Comparison of ENCODE assay signal across 8 cellular contexts in genomic region chr5:83474170-83474796, GRCh38. TPM values are rescaled to one million over a fixed set of nuclear protein-coding genes. Genes with fewer than 3 reads are reported as not detected.
DNase-seq lines count a peak whose midpoint lies in the region; ATAC-seq and TF ChIP-seq lines count a peak whose summit lies in the region.

No MANE protein-coding gene starts in this region.

- H3K9ac ChIP-seq in BLaER1 = no peak overlapping the region

- peak overlapping the region; percentile 22; the same call in 1 of the 2 replicates for H3K4me3 ChIP-seq in BLaER1

- in situ Hi-C loops in GM18951 (cut with MboI; ENCODE audit: low sequenced_read_pairs, unreplicated experiment) = no loop called here

- peak; percentile 13 for TF ChIP-seq POLR2A in GM18951 (IDR thresholded peaks at IDR 0.05; ENCODE audit: extremely low read depth, insufficient read depth, insufficient read length)

- H3K9me3 ChIP-seq in BLaER1 = peaks cover 39% of the 10 kb centered on the region

- no peak overlapping the region for H3K4me2 ChIP-seq in BLaER1

- H4K20me1 ChIP-seq in BLaER1 = no peaks in the 10 kb centered on the region

- H3K4me1 Mint-ChIP-seq in activated T-helper 1 cell treated with anti-CD3 and anti-CD28 coated beads, Interleukin-12 subunit alpha, Interleukin-12 subunit beta, Interleukin-2, Interleukin-4 antibody, amounts not matched to agents 30 ng/mL and 10 ng/mL and 1 ng/mL, durations not matched to agents 14 hours and 24 hours and 36 hours (ENCODE audit: low read depth) = peaks cover 33% of the 10 kb centered on the region
- H3K4me1 Mint-ChIP-seq in naive thymus-derived CD8-positive, alpha-beta T cell = peaks cover 15 to 40% (median 33%) of the 10 kb centered on the region in 4 donors

- intact Hi-C loops in activated T-helper 1 cell treated with anti-CD3 and anti-CD28 coated beads, Interleukin-12 subunit alpha, Interleukin-12 subunit beta, Interleukin-2, Interleukin-4 antibody, amounts not matched to agents 30 ng/mL and 10 ng/mL and 1 ng/mL, durations not matched to agents 14 hours and 24 hours and 36 hours (cut with micrococcal nuclease) = loop anchor here (1.0 to 10.0 kb wide), 3 partner anchors 799 to 1197 kb away; partner anchors contain the start of gene RPS23

- H3K9me3 Mint-ChIP-seq in activated T-helper 1 cell treated with anti-CD3 and anti-CD28 coated beads, Interleukin-12 subunit alpha, Interleukin-12 subunit beta, Interleukin-2, Interleukin-4 antibody, amounts not matched to agents 30 ng/mL and 10 ng/mL and 1 ng/mL, durations not matched to agents 14 hours and 24 hours and 36 hours = no peaks in the 10 kb centered on the region
- H3K9me3 Mint-ChIP-seq in naive thymus-derived CD8-positive, alpha-beta T cell = peaks cover 0 to 3% (median 0%) of the 10 kb centered on the region in 9 donors

- peak; percentile 91 for DNase-seq in NCI-H69 (lab: John Stamatoyannopoulos, UW)
- peak; percentile 21 for DNase-seq in activated T-helper 1 cell treated with anti-CD3 and anti-CD28 coated beads, Interleukin-12 subunit alpha, Interleukin-12 subunit beta, Interleukin-2, Interleukin-4 antibody, amounts not matched to agents 30 ng/mL and 10 ng/mL and 1 ng/mL, durations not matched to agents 14 hours and 24 hours and 36 hours (ENCODE audit: low spot score)
- peak; percentile 76 to 87 for DNase-seq in foreskin keratinocyte
- DNase-seq in naive thymus-derived CD8-positive, alpha-beta T cell = peak in 2 of 10 donors; percentile 17 to 18
- DNase-seq in T-helper 9 cell = no peak

- TF ChIP-seq CTCF in foreskin keratinocyte (conservative IDR thresholded peaks at IDR 0.05) = no peak

- H3K27ac Mint-ChIP-seq in activated T-helper 1 cell treated with anti-CD3 and anti-CD28 coated beads, Interleukin-12 subunit alpha, Interleukin-12 subunit beta, Interleukin-2, Interleukin-4 antibody, amounts not matched to agents 30 ng/mL and 10 ng/mL and 1 ng/mL, durations not matched to agents 14 hours and 24 hours and 36 hours = peak overlapping the region; percentile 14
- peak overlapping the region in 1 of 10 donors; percentile 38 for H3K27ac Mint-ChIP-seq in naive thymus-derived CD8-positive, alpha-beta T cell

- H3K27ac ChIP-seq in BLaER1 (no peak overlapping the region), foreskin keratinocyte (peak overlapping the region; percentile 65)

- peaks cover 14% of the 10 kb centered on the region for H3K27me3 ChIP-seq in BLaER1
- peaks cover 38% of the 10 kb centered on the region for H3K27me3 ChIP-seq in foreskin keratinocyte

- H3K36me3 Mint-ChIP-seq in activated T-helper 1 cell treated with anti-CD3 and anti-CD28 coated beads, Interleukin-12 subunit alpha, Interleukin-12 subunit beta, Interleukin-2, Interleukin-4 antibody, amounts not matched to agents 30 ng/mL and 10 ng/mL and 1 ng/mL, durations not matched to agents 14 hours and 24 hours and 36 hours (ENCODE audit: low read depth) = no peaks in the 10 kb centered on the region
- peaks cover 0 to 8% (median 5%) of the 10 kb centered on the region in 3 donors for H3K36me3 Mint-ChIP-seq in naive thymus-derived CD8-positive, alpha-beta T cell

- ATAC-seq in HG03139 (IDR thresholded peaks at IDR 0.05; ENCODE audit: unreplicated experiment) = peak; percentile 44
- ATAC-seq in foreskin keratinocyte = peak; percentile 54
- ATAC-seq in naive thymus-derived CD8-positive, alpha-beta T cell = peak; percentile 35 to 58

- H3K4me1 ChIP-seq in BLaER1 (no peaks in the 10 kb centered on the region), foreskin keratinocyte (peaks cover 11% of the 10 kb centered on the region)

- no peaks in the 10 kb centered on the region for H3K36me3 ChIP-seq in BLaER1

- H3K27me3 Mint-ChIP-seq in activated T-helper 1 cell treated with anti-CD3 and anti-CD28 coated beads, Interleukin-12 subunit alpha, Interleukin-12 subunit beta, Interleukin-2, Interleukin-4 antibody, amounts not matched to agents 30 ng/mL and 10 ng/mL and 1 ng/mL, durations not matched to agents 14 hours and 24 hours and 36 hours (ENCODE audit: insufficient read depth) = peaks cover 70% of the 10 kb centered on the region
- H3K27me3 Mint-ChIP-seq in naive thymus-derived CD8-positive, alpha-beta T cell = peaks cover 52 to 93% (median 65%) of the 10 kb centered on the region in 5 donors

- POLR2A ChIA-PET in naive thymus-derived CD8-positive, alpha-beta T cell (lab: Charles Lee) = no interaction called here

- peak overlapping the region; percentile 86 for H3K4me3 Mint-ChIP-seq in activated T-helper 1 cell treated with anti-CD3 and anti-CD28 coated beads, Interleukin-12 subunit alpha, Interleukin-12 subunit beta, Interleukin-2, Interleukin-4 antibody, amounts not matched to agents 30 ng/mL and 10 ng/mL and 1 ng/mL, durations not matched to agents 14 hours and 24 hours and 36 hours
- H3K4me3 Mint-ChIP-seq in naive thymus-derived CD8-positive, alpha-beta T cell = peak overlapping the region; percentile 72 to 88 (median 83)

RNA-seq across cellular contexts. Expression of gene VCAN, which starts 2.7 kb away (rescaled TPM):
- total RNA-seq in activated T-helper 1 cell treated with anti-CD3 and anti-CD28 coated beads, Interleukin-12 subunit alpha, Interleukin-12 subunit beta, Interleukin-2, Interleukin-4 antibody, amounts not matched to agents 30 ng/mL and 10 ng/mL and 1 ng/mL, durations not matched to agents 14 hours and 24 hours and 36 hours = 0.05 TPM in 2 replicates
- total RNA-seq in foreskin keratinocyte = 2.6 and 5.8 TPM in 2 replicates
- 0.35 and 0.77 TPM in 2 replicates for polyA plus RNA-seq in foreskin keratinocyte
- total RNA-seq in naive thymus-derived CD8-positive, alpha-beta T cell = under 1 TPM; 0.39 to 0.55 TPM
- polyA plus RNA-seq in naive thymus-derived CD8-positive, alpha-beta T cell = under 1 TPM; 0.19 to 0.57 (median 0.28) TPM
